Comparison of ENCODE assay signal across 1 cellular context in genomic region chr4:122617597-122618593, GRCh38.
TF ChIP-seq lines count a peak whose summit lies in the region.

No MANE protein-coding gene starts in this region.

TF ChIP-seq in GM12878, 131 proteins besides CTCF, POLR2A, EP300 and RAD21 (continued from another document):
- no peak for TF ChIP-seq EED (IDR thresholded peaks at IDR 0.05; ENCODE audit: low read depth)
- TF ChIP-seq CEBPZ (IDR thresholded peaks at IDR 0.05; ENCODE audit: low read depth, low read length) = no peak
- TF ChIP-seq PBX3 (IDR thresholded peaks at IDR 0.05; ENCODE audit: insufficient replicate concordance, low read depth, low read length) = no peak
- no peak for TF ChIP-seq SKIL (IDR thresholded peaks at IDR 0.05; ENCODE audit: low read depth, poor library complexity, severe bottlenecking)
- TF ChIP-seq ATF7 (IDR thresholded peaks at IDR 0.05; ENCODE audit: low read depth) = no peak
- no peak for TF ChIP-seq NFIC (IDR thresholded peaks at IDR 0.05; ENCODE audit: low read depth, low read length)
- TF ChIP-seq POLR2AphosphoS5 (IDR thresholded peaks at IDR 0.05; ENCODE audit: low read length) = no peak
- TF ChIP-seq CHD1 (IDR thresholded peaks at IDR 0.05; ENCODE audit: low read depth, low read length) = no peak
- TF ChIP-seq ASH2L (IDR thresholded peaks at IDR 0.05; ENCODE audit: borderline replicate concordance, low read depth) = no peak
- TF ChIP-seq ZNF24 (IDR thresholded peaks at IDR 0.05) = no peak
- no peak for TF ChIP-seq CHD2 (IDR thresholded peaks at IDR 0.05; ENCODE audit: borderline replicate concordance, low read depth, low read length)
- no peak for TF ChIP-seq FOS (IDR thresholded peaks at IDR 0.05; ENCODE audit: borderline replicate concordance, extremely low read depth, insufficient read length)
- TF ChIP-seq RB1 (IDR thresholded peaks at IDR 0.05; ENCODE audit: borderline replicate concordance) = no peak
- TF ChIP-seq TARDBP (IDR thresholded peaks at IDR 0.05; ENCODE audit: borderline replicate concordance) = no peak
